ENCODE assay signal across 8 cellular contexts in genomic region chr17:82557510-82557909, GRCh38. TPM values are rescaled to one million over a fixed set of nuclear protein-coding genes. Genes with fewer than 3 reads are reported as not detected.
DNase-seq lines count a peak whose midpoint lies in the region; ATAC-seq, FAIRE-seq and TF ChIP-seq lines count a peak whose summit lies in the region.
"Not testable (repeated sequence)": the region's sequence is repeated elsewhere in the genome, so short reads cannot be mapped to it uniquely, and the experiment has no call there.

No MANE protein-coding gene starts in this region.

- peaks cover 13% of the 10 kb centered on the region for H3K36me3 ChIP-seq in BLaER1
- H3K36me3 ChIP-seq in HEK293 (ENCODE audit: control insufficient read depth in 2 of 2, insufficient read depth in 1 of 2, low read length in 2 of 2), result peaks cover 6 to 11% of the 10 kb centered on the region in 2 experiments; a peak in 2 of 3 replicates
- not testable (repeated sequence) for H3K36me3 ChIP-seq in endothelial cell of umbilical vein (ENCODE audit: control insufficient read depth in 2 of 2, extremely low read depth in 1 of 2, insufficient read depth in 2 of 2, low read length in 2 of 2); trophoblast cell (ENCODE audit: control insufficient read depth in 1 of 2, insufficient read depth in 2 of 2, low read length in 2 of 2)

- H3K79me2 ChIP-seq in endothelial cell of umbilical vein (ENCODE audit: control insufficient read depth, insufficient read depth, low read length) (peaks cover 91% of the 10 kb centered on the region), trophoblast cell (ENCODE audit: control insufficient read depth, insufficient read depth, low read length, poor library complexity) (peaks cover 30% of the 10 kb centered on the region)

- not testable (repeated sequence) for H3K27me3 ChIP-seq in BLaER1; endothelial cell of umbilical vein (ENCODE audit: control insufficient read depth in 2 of 2, insufficient read depth in 2 of 2, low read length in 2 of 2); trophoblast cell (ENCODE audit: insufficient read depth, low read length)

- not testable (repeated sequence) for H3K27ac ChIP-seq in BLaER1; HEK293 (ENCODE audit: extremely low read depth, low read depth, low read length); endothelial cell of umbilical vein (ENCODE audit: insufficient read depth, low read depth, low read length); trophoblast cell (ENCODE audit: low read depth, low read length)

- peak overlapping the region; percentile 27 for H3K27ac Mint-ChIP-seq in T-helper 17 cell
- 0 out of 2 replicates have a peak overlapping the region, but pooled peaks have one; percentile 77 for H3K27ac Mint-ChIP-seq in WTC11
- peak overlapping the region; percentile 32 for H3K27ac Mint-ChIP-seq in activated T-helper 17 cell treated with anti-CD3 and anti-CD28 coated beads, Interleukin-2, amount 50 U/mL, for 72 hours
- H3K27ac Mint-ChIP-seq in nephron progenitor cell, result peak overlapping the region; percentile 78

- not testable (repeated sequence) for H3K9me1 ChIP-seq in endothelial cell of umbilical vein (replicated peaks; ENCODE audit: control insufficient read depth, extremely low read depth, insufficient read depth, low read length)

- not testable (repeated sequence) for ATAC-seq in T-helper 17 cell; WTC11; activated T-helper 17 cell treated with anti-CD3 and anti-CD28 coated beads, Interleukin-2, amount 50 U/mL, for 72 hours (replicated peaks)

- CTCF ChIA-PET in HEK293 (lab: Yijun Ruan, JAX); WTC11 (lab: Charles Lee); endothelial cell of umbilical vein (lab: Charles Lee): not testable (repeated sequence)

- not testable (repeated sequence) for H3K9me3 Mint-ChIP-seq in WTC11; activated T-helper 17 cell treated with anti-CD3 and anti-CD28 coated beads, Interleukin-2, amount 50 U/mL, for 72 hours; nephron progenitor cell

- H4K12ac ChIP-seq in trophoblast cell (ENCODE audit: low read depth, low read length), result not testable (repeated sequence)

- H2AK5ac ChIP-seq in trophoblast cell (ENCODE audit: low read length), result not testable (repeated sequence)

- H2BK12ac ChIP-seq in trophoblast cell (ENCODE audit: low read length), result not testable (repeated sequence)

- H2BK5ac ChIP-seq in trophoblast cell (ENCODE audit: low read depth, low read length, poor library complexity), result not testable (repeated sequence)

- not testable (repeated sequence) for H3K9me3 ChIP-seq in BLaER1; HEK293 (ENCODE audit: control insufficient read depth, insufficient read depth, low read depth, low read length); T-helper 17 cell (ENCODE audit: control insufficient read depth, low read length, poor library complexity, severe bottlenecking); endothelial cell of umbilical vein (replicated peaks; ENCODE audit: control insufficient read depth, insufficient read depth, low read length); trophoblast cell (ENCODE audit: insufficient read depth, low read depth, low read length)

- H3K4me1 Mint-ChIP-seq in T-helper 17 cell, result peaks cover 17% of the 10 kb centered on the region
- peaks cover 37% of the 10 kb centered on the region for H3K4me1 Mint-ChIP-seq in WTC11
- H3K4me1 Mint-ChIP-seq in activated T-helper 17 cell treated with anti-CD3 and anti-CD28 coated beads, Interleukin-2, amount 50 U/mL, for 72 hours, result not testable (repeated sequence)
- H3K4me1 Mint-ChIP-seq in nephron progenitor cell, result peaks cover 64% of the 10 kb centered on the region

- H3K14ac ChIP-seq in trophoblast cell (ENCODE audit: low read length), result not testable (repeated sequence)

- H3K4me3 ChIP-seq in BLaER1; HEK293 (ENCODE audit: low read depth, low read length); endothelial cell of umbilical vein (replicated peaks in 1 of 3; ENCODE audit: insufficient read depth in 1 of 3, low read depth in 1 of 3, low read length in 3 of 3); trophoblast cell (ENCODE audit: low read depth, low read length): not testable (repeated sequence)

- TF ChIP-seq POLR2A in endothelial cell of umbilical vein (IDR thresholded peaks at IDR 0.05; ENCODE audit: low read depth, low read length), result not testable (repeated sequence)

- POLR2A ChIA-PET in HEK293 (lab: Yijun Ruan, JAX); WTC11 (lab: Charles Lee); endothelial cell of umbilical vein (lab: Charles Lee): not testable (repeated sequence)

- BruUV-seq in endothelial cell of umbilical vein (replicated peaks; lab: Mats Ljungman, UMichigan), result not testable (repeated sequence)

- H4K8ac ChIP-seq in trophoblast cell (ENCODE audit: low read depth, low read length), result not testable (repeated sequence)

- peak overlapping the region; percentile 83 for H3K4ac ChIP-seq in trophoblast cell (ENCODE audit: low read depth, low read length)

- H4K20me1 ChIP-seq in BLaER1, result peaks cover 98% of the 10 kb centered on the region
- H4K20me1 ChIP-seq in endothelial cell of umbilical vein (replicated peaks; ENCODE audit: control insufficient read depth, extremely low read depth, insufficient read depth, low read length), result not testable (repeated sequence)

- H3K18ac ChIP-seq in trophoblast cell (ENCODE audit: low read length), result not testable (repeated sequence)

- not testable (repeated sequence) for H3K79me1 ChIP-seq in trophoblast cell (ENCODE audit: low read length)

- WGBS in trophoblast cell (ENCODE audit: extremely low coverage, insufficient coverage, insufficient read length), result no CpG with 5 or more reads among the region's 2 CpGs

- H3K4me2 ChIP-seq in BLaER1, result peak overlapping the region; percentile 86; the same call in 1 of the 2 replicates
- not testable (repeated sequence) for H3K4me2 ChIP-seq in endothelial cell of umbilical vein (ENCODE audit: insufficient read depth, low read length); trophoblast cell (ENCODE audit: low read length)

- H3K4me1 ChIP-seq in BLaER1 (peaks cover 92% of the 10 kb centered on the region), HEK293 (ENCODE audit: control insufficient read depth, insufficient read depth, low read length) (peaks cover 11% of the 10 kb centered on the region)
- not testable (repeated sequence) for H3K4me1 ChIP-seq in endothelial cell of umbilical vein (ENCODE audit: control insufficient read depth, extremely low read depth, insufficient read depth, low read length); trophoblast cell (ENCODE audit: control insufficient read depth in 1 of 2, insufficient read depth in 2 of 2, low read length in 2 of 2)

- not testable (repeated sequence) for DNase-seq in T-helper 17 cell; WTC11 (ENCODE audit: low spot score); endothelial cell of umbilical vein (ENCODE audit: low read depth, low spot score); nephron progenitor cell; trophoblast cell

- H3K27me3 Mint-ChIP-seq in T-helper 17 cell; WTC11 (ENCODE audit: low read depth); activated T-helper 17 cell treated with anti-CD3 and anti-CD28 coated beads, Interleukin-2, amount 50 U/mL, for 72 hours; nephron progenitor cell (ENCODE audit: low read depth, poor library complexity): not testable (repeated sequence)

- dilution Hi-C loops in endothelial cell of umbilical vein (cut with MboI; ENCODE audit: extremely low pct_ligation_motif_present, low sequenced_read_pairs), result not testable (repeated sequence)

- H2AFZ ChIP-seq in endothelial cell of umbilical vein (ENCODE audit: low read depth, low read length); trophoblast cell (ENCODE audit: insufficient read depth, low read length, poor library complexity): not testable (repeated sequence)

- intact Hi-C loops in endothelial cell of umbilical vein (cut with micrococcal nuclease), result not testable (repeated sequence)

- peak; percentile 70 for FAIRE-seq in endothelial cell of umbilical vein (lab: Jason Lieb, UNC)

- H3K36me3 Mint-ChIP-seq in T-helper 17 cell (ENCODE audit: low read depth); WTC11; activated T-helper 17 cell treated with anti-CD3 and anti-CD28 coated beads, Interleukin-2, amount 50 U/mL, for 72 hours (ENCODE audit: low read depth): not testable (repeated sequence)
- peaks cover 10% of the 10 kb centered on the region for H3K36me3 Mint-ChIP-seq in nephron progenitor cell (ENCODE audit: low read depth)

- not testable (repeated sequence) for H3K9ac ChIP-seq in BLaER1; endothelial cell of umbilical vein (replicated peaks; ENCODE audit: extremely low read depth, insufficient read depth, low read length); trophoblast cell (ENCODE audit: low read length)

- H3K23ac ChIP-seq in trophoblast cell (ENCODE audit: low read length), result not testable (repeated sequence)

- not testable (repeated sequence) for H4K91ac ChIP-seq in trophoblast cell (ENCODE audit: low read depth, low read length)

- H3K4me3 Mint-ChIP-seq in T-helper 17 cell; WTC11; activated T-helper 17 cell treated with anti-CD3 and anti-CD28 coated beads, Interleukin-2, amount 50 U/mL, for 72 hours; nephron progenitor cell: not testable (repeated sequence)

- H2BK120ac ChIP-seq in trophoblast cell (ENCODE audit: insufficient read depth, low read length, poor library complexity), result not testable (repeated sequence)

- TF ChIP-seq CTCF in HEK293 (tag by site-specific recombination; IDR thresholded peaks at IDR 0.05); WTC11 (IDR thresholded peaks at IDR 0.05); endothelial cell of umbilical vein (IDR thresholded peaks at IDR 0.05; ENCODE audit: extremely low read depth in 1 of 2, insufficient read depth in 1 of 2, low read depth in 1 of 2, low read length in 2 of 2); nephron progenitor cell (IDR thresholded peaks at IDR 0.05): not testable (repeated sequence)

RNA-seq across cellular contexts. Expression of gene FOXK2, which starts 38.0 kb away (rescaled TPM):
- total RNA-seq in T-helper 17 cell (10 to 100 TPM; 41.5 to 42.7 TPM), WTC11 (2021) (57.7 to 65.7 TPM (median 62.7 TPM) in 3 replicates), endothelial cell of umbilical vein (75.1 and 79.3 TPM in 2 replicates)
- 10 to 100 TPM; 38.2 to 59.4 TPM for total RNA-seq in activated T-helper 17 cell treated with anti-CD3 and anti-CD28 coated beads, Interleukin-2, amount 50 U/mL, for 72 hours
- polyA plus RNA-seq in endothelial cell of umbilical vein, result 32.8 and 33.4 TPM in 2 replicates
- polyA plus RNA-seq in endothelial cell of umbilical vein (2011; cell fraction: cytosol; rRNA removed), result 27.7 and 29.7 TPM in 2 replicates
- polyA plus RNA-seq in endothelial cell of umbilical vein (2011; cell fraction: nucleus; rRNA removed), result 36.4 and 37.8 TPM in 2 replicates
- polyA plus RNA-seq in endothelial cell of umbilical vein (2012), result 38.5 and 42.7 TPM in 2 replicates
- polyA minus RNA-seq in endothelial cell of umbilical vein, result 48.7 and 48.8 TPM in 2 replicates
- 41.8 TPM for polyA minus RNA-seq in endothelial cell of umbilical vein (2011; cell fraction: cytosol; rRNA and poly(A)+ RNA removed)
- 41.6 and 56.0 TPM in 2 replicates for polyA minus RNA-seq in endothelial cell of umbilical vein (2011; cell fraction: nucleus; rRNA and poly(A)+ RNA removed)
- polyA plus RNA-seq in trophoblast cell (2013), result 68.4 and 69.0 TPM in 2 replicates

Comparison
In these comparisons a context has a peak if more than half of its experiments do, and no peak if none do; other contexts are left out.
1. H3K27ac Mint-ChIP-seq: peak in every context shown above with its lines; median percentile 78 in nephron progenitor cell; 77 in WTC11; 32 in activated T-helper 17 cell treated with anti-CD3 and anti-CD28 coated beads, Interleukin-2, amount 50 U/mL, for 72 hours; 27 in T-helper 17 cell.